Comparison of ENCODE assay signal across 1 cellular context in the genomic region with DNA sequence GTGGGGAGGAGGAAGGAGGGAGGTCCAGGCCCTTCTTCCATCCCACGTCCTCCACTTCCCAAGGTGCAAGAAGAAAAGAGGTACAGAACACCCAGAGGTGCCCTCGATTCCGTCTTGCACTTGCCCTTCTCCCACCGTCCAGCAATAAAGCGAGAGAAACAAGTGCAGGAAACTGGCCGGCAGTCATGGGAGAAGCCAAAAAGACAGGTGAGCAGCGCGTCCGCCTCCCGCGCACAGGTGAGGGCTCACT.
A peak's percentile ranks its signal among the peaks of the same experiment; 100 is the strongest.
TF ChIP-seq lines count a peak whose summit lies in the region.

No MANE protein-coding gene starts in this region.

TF ChIP-seq in K562, 482 proteins besides CTCF, POLR2A, EP300 and RAD21 (continued from another document):
- TF ChIP-seq, protein P1, sequence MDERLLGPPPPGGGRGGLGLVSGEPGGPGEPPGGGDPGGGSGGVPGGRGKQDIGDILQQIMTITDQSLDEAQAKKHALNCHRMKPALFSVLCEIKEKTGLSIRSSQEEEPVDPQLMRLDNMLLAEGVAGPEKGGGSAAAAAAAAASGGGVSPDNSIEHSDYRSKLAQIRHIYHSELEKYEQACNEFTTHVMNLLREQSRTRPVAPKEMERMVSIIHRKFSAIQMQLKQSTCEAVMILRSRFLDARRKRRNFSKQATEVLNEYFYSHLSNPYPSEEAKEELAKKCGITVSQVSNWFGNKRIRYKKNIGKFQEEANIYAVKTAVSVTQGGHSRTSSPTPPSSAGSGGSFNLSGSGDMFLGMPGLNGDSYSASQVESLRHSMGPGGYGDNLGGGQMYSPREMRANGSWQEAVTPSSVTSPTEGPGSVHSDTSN (CRISPR knock-in tag; IDR thresholded peaks at IDR 0.05; ENCODE audit: low read depth): no peak
- TF ChIP-seq, protein P1 (tag; conservative IDR thresholded peaks at IDR 0.05; ENCODE audit: low read depth): no peak
- TF ChIP-seq XRCC3 (IDR thresholded peaks at IDR 0.05) (no peak), ZNF444 (CRISPR knock-in tag; IDR thresholded peaks at IDR 0.05) (no peak), NR2C1 (IDR thresholded peaks at IDR 0.05) (no peak), NR2C1 (tag; IDR thresholded peaks at IDR 0.05) (no peak), HLTF (IDR thresholded peaks at IDR 0.05) (no peak), ZFP1 (CRISPR knock-in tag; IDR thresholded peaks at IDR 0.05) (no peak), NFATC3 (IDR thresholded peaks at IDR 0.05) (no peak), HDAC8 (tag; IDR thresholded peaks at IDR 0.05) (no peak), TOE1 (IDR thresholded peaks at IDR 0.05; ENCODE audit: borderline replicate concordance) (no peak), TOE1 (CRISPR knock-in tag; IDR thresholded peaks at IDR 0.05; ENCODE audit: borderline replicate concordance, low read depth) (0 out of 2 replicates have a peak, but pooled peaks have one; percentile 53), GATA2 (CRISPR knock-in tag; IDR thresholded peaks at IDR 0.05) (no peak), KAT8 (IDR thresholded peaks at IDR 0.05; ENCODE audit: low read depth) (no peak), ZNF146 (CRISPR knock-in tag; IDR thresholded peaks at IDR 0.05; ENCODE audit: unreplicated experiment) (no peak), PRPF4 (IDR thresholded peaks at IDR 0.05; ENCODE audit: insufficient read depth, low read depth, low read length, poor library complexity, severe bottlenecking) (no peak), YY1 (IDR thresholded peaks at IDR 0.05; ENCODE audit: borderline replicate concordance in 1 of 3, control insufficient read depth in 1 of 3, extremely low read depth in 1 of 3, insufficient read depth in 3 of 3, insufficient read length in 1 of 3, insufficient replicate concordance in 2 of 3, low read depth in 1 of 3, low read length in 2 of 3) (no peak), HDAC6 (IDR thresholded peaks at IDR 0.05; ENCODE audit: low read depth, low read length) (no peak), SNIP1 (IDR thresholded peaks at IDR 0.05; ENCODE audit: low read depth) (no peak), WHSC1 (IDR thresholded peaks at IDR 0.05; ENCODE audit: low read length) (no peak)
- TF ChIP-seq, protein P2, sequence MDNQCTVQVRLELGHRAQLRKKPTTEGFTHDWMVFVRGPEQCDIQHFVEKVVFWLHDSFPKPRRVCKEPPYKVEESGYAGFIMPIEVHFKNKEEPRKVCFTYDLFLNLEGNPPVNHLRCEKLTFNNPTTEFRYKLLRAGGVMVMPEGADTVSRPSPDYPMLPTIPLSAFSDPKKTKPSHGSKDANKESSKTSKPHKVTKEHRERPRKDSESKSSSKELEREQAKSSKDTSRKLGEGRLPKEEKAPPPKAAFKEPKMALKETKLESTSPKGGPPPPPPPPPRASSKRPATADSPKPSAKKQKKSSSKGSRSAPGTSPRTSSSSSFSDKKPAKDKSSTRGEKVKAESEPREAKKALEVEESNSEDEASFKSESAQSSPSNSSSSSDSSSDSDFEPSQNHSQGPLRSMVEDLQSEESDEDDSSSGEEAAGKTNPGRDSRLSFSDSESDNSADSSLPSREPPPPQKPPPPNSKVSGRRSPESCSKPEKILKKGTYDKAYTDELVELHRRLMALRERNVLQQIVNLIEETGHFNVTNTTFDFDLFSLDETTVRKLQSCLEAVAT (IDR thresholded peaks at IDR 0.05): 0 out of 4 replicates have a peak, but pooled peaks of 1 of the 2 experiments have one; percentile 33
- TF ChIP-seq, protein P3, sequence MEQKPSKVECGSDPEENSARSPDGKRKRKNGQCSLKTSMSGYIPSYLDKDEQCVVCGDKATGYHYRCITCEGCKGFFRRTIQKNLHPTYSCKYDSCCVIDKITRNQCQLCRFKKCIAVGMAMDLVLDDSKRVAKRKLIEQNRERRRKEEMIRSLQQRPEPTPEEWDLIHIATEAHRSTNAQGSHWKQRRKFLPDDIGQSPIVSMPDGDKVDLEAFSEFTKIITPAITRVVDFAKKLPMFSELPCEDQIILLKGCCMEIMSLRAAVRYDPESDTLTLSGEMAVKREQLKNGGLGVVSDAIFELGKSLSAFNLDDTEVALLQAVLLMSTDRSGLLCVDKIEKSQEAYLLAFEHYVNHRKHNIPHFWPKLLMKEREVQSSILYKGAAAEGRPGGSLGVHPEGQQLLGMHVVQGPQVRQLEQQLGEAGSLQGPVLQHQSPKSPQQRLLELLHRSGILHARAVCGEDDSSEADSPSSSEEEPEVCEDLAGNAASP (IDR thresholded peaks at IDR 0.05): no peak
- TF ChIP-seq, protein P4, sequence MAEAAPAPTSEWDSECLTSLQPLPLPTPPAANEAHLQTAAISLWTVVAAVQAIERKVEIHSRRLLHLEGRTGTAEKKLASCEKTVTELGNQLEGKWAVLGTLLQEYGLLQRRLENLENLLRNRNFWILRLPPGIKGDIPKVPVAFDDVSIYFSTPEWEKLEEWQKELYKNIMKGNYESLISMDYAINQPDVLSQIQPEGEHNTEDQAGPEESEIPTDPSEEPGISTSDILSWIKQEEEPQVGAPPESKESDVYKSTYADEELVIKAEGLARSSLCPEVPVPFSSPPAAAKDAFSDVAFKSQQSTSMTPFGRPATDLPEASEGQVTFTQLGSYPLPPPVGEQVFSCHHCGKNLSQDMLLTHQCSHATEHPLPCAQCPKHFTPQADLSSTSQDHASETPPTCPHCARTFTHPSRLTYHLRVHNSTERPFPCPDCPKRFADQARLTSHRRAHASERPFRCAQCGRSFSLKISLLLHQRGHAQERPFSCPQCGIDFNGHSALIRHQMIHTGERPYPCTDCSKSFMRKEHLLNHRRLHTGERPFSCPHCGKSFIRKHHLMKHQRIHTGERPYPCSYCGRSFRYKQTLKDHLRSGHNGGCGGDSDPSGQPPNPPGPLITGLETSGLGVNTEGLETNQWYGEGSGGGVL (CRISPR knock-in tag; IDR thresholded peaks at IDR 0.05): no peak
- TF ChIP-seq, protein P5, sequence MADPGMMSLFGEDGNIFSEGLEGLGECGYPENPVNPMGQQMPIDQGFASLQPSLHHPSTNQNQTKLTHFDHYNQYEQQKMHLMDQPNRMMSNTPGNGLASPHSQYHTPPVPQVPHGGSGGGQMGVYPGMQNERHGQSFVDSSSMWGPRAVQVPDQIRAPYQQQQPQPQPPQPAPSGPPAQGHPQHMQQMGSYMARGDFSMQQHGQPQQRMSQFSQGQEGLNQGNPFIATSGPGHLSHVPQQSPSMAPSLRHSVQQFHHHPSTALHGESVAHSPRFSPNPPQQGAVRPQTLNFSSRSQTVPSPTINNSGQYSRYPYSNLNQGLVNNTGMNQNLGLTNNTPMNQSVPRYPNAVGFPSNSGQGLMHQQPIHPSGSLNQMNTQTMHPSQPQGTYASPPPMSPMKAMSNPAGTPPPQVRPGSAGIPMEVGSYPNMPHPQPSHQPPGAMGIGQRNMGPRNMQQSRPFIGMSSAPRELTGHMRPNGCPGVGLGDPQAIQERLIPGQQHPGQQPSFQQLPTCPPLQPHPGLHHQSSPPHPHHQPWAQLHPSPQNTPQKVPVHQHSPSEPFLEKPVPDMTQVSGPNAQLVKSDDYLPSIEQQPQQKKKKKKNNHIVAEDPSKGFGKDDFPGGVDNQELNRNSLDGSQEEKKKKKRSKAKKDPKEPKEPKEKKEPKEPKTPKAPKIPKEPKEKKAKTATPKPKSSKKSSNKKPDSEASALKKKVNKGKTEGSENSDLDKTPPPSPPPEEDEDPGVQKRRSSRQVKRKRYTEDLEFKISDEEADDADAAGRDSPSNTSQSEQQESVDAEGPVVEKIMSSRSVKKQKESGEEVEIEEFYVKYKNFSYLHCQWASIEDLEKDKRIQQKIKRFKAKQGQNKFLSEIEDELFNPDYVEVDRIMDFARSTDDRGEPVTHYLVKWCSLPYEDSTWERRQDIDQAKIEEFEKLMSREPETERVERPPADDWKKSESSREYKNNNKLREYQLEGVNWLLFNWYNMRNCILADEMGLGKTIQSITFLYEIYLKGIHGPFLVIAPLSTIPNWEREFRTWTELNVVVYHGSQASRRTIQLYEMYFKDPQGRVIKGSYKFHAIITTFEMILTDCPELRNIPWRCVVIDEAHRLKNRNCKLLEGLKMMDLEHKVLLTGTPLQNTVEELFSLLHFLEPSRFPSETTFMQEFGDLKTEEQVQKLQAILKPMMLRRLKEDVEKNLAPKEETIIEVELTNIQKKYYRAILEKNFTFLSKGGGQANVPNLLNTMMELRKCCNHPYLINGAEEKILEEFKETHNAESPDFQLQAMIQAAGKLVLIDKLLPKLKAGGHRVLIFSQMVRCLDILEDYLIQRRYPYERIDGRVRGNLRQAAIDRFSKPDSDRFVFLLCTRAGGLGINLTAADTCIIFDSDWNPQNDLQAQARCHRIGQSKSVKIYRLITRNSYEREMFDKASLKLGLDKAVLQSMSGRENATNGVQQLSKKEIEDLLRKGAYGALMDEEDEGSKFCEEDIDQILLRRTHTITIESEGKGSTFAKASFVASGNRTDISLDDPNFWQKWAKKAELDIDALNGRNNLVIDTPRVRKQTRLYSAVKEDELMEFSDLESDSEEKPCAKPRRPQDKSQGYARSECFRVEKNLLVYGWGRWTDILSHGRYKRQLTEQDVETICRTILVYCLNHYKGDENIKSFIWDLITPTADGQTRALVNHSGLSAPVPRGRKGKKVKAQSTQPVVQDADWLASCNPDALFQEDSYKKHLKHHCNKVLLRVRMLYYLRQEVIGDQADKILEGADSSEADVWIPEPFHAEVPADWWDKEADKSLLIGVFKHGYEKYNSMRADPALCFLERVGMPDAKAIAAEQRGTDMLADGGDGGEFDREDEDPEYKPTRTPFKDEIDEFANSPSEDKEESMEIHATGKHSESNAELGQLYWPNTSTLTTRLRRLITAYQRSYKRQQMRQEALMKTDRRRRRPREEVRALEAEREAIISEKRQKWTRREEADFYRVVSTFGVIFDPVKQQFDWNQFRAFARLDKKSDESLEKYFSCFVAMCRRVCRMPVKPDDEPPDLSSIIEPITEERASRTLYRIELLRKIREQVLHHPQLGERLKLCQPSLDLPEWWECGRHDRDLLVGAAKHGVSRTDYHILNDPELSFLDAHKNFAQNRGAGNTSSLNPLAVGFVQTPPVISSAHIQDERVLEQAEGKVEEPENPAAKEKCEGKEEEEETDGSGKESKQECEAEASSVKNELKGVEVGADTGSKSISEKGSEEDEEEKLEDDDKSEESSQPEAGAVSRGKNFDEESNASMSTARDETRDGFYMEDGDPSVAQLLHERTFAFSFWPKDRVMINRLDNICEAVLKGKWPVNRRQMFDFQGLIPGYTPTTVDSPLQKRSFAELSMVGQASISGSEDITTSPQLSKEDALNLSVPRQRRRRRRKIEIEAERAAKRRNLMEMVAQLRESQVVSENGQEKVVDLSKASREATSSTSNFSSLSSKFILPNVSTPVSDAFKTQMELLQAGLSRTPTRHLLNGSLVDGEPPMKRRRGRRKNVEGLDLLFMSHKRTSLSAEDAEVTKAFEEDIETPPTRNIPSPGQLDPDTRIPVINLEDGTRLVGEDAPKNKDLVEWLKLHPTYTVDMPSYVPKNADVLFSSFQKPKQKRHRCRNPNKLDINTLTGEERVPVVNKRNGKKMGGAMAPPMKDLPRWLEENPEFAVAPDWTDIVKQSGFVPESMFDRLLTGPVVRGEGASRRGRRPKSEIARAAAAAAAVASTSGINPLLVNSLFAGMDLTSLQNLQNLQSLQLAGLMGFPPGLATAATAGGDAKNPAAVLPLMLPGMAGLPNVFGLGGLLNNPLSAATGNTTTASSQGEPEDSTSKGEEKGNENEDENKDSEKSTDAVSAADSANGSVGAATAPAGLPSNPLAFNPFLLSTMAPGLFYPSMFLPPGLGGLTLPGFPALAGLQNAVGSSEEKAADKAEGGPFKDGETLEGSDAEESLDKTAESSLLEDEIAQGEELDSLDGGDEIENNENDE (IDR thresholded peaks at IDR 0.05; ENCODE audit: low read depth, low read length): no peak
- TF ChIP-seq, protein P6, sequence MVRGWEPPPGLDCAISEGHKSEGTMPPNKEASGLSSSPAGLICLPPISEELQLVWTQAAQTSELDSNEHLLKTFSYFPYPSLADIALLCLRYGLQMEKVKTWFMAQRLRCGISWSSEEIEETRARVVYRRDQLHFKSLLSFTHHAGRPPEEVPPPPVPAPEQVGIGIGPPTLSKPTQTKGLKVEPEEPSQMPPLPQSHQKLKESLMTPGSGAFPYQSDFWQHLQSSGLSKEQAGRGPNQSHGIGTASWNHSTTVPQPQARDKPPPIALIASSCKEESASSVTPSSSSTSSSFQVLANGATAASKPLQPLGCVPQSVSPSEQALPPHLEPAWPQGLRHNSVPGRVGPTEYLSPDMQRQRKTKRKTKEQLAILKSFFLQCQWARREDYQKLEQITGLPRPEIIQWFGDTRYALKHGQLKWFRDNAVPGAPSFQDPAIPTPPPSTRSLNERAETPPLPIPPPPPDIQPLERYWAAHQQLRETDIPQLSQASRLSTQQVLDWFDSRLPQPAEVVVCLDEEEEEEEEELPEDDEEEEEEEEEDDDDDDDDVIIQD (CRISPR knock-in tag; IDR thresholded peaks at IDR 0.05): no peak
